In the genomic region with DNA sequence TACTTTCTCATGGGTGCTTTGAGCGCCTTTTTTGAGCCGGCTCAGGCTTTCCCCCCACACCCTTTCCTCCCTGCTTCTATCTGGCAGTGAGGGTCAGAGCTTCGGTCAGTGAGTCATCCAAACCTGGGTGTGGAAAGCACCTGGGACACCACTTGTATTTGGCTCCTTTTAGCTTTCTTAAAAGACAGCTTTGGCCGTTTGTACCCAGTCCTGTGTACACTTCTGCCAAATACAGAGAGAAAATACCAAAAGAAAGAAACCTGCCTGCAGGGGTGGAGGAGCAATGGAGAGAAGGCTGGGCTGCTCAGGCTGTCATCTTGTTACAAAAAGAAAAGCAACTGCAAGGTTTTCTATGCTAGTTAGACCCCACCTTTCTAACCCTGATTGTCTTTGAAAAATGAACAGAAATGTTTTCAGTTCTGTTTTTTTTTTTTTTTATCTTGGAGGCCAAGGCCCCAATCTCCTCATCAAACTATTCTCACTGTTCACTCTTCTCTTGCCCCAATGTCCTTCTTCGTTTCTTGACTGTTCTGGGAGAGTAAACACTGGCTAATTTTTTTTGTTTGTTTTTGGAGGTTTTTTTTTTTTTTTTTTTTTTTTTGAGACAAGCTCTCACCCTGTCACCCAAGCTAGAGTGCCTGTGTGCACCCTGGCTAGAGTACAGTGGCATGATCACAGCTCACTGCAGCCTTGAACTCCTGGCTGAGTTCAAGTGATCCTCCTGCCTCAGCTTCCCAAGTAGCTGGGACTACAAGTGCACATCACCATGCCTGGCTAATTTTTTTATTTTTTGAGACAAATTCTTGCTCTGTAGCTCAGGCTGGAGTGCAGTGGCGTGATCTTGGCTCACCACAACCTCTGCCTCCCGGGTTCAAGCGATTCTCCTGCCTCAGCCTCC, we compare ENCODE assay signal across 10 cellular contexts.
DNase-seq lines count a peak whose midpoint lies in the region; ATAC-seq and TF ChIP-seq lines count a peak whose summit lies in the region.
"Had no signal": no experiment of that assay in that cellular context is flagged by ENCODE, and none has a peak within 500 bp of the region (broad histone marks: within the 10 kb centered on the region; RNA-seq: fewer than 3 reads in every experiment).

No MANE protein-coding gene starts in this region.

- POLR2A ChIA-PET in CD8-positive, alpha-beta memory T cell (lab: Charles Lee) = no interaction called here

- H3K27ac Mint-ChIP-seq in CD8-positive, alpha-beta memory T cell = peak overlapping the region in 2 of 8 donors; percentile 26 to 45
- H3K27ac Mint-ChIP-seq: activated CD4-positive, alpha-beta T cell treated with anti-CD3 and anti-CD28 coated beads, Interleukin-2, amount 10 ng/mL, durations not matched to agents 24 days and 14 days had no signal

- no peaks in the 10 kb centered on the region for H3K9me3 Mint-ChIP-seq in CD8-positive, alpha-beta memory T cell
- H3K9me3 Mint-ChIP-seq: activated CD4-positive, alpha-beta T cell treated with anti-CD3 and anti-CD28 coated beads, Interleukin-2, amount 10 ng/mL, durations not matched to agents 24 days and 14 days; CD8-positive, alpha-beta T cell had no signal

- no peak for TF ChIP-seq POLR2A in upper lobe of left lung (IDR thresholded peaks at IDR 0.05)

- no peak for TF ChIP-seq EP300 in upper lobe of left lung (IDR thresholded peaks at IDR 0.05)

- no peak for TF ChIP-seq CTCF in cardiac muscle cell (IDR thresholded peaks at IDR 0.05; ENCODE audit: low read depth, low read length)
- TF ChIP-seq CTCF in epithelial cell of esophagus (IDR thresholded peaks at IDR 0.05; ENCODE audit: insufficient read depth, low read depth, low read length, missing control alignments) = no peak
- TF ChIP-seq CTCF in upper lobe of left lung (IDR thresholded peaks at IDR 0.05) = no peak

- H3K9me3 ChIP-seq in cardiac muscle cell (ENCODE audit: low read depth) (no peaks in the 10 kb centered on the region), upper lobe of left lung (no peaks in the 10 kb centered on the region)
- H3K9me3 ChIP-seq in CD8-positive, alpha-beta memory T cell (ENCODE audit: low read length) = no peaks in the 10 kb centered on the region

- H3K36me3 Mint-ChIP-seq in CD8-positive, alpha-beta memory T cell = peaks cover 6 to 74% (median 14%) of the 10 kb centered on the region in 3 donors

- 65 to 74% methylated on average over 8 of the region's 8 CpGs for WGBS in upper lobe of left lung, 2 donors

- no peak for DNase-seq in cardiac muscle cell (ENCODE audit: low read depth in 1 of 2, low spot score in 1 of 2)
- no peak for DNase-seq in Right ventricle myocardium superior
- peak; percentile 74 for DNase-seq in epithelial cell of esophagus (ENCODE audit: low read depth)
- DNase-seq in upper lobe of left lung = peak in 1 of 2 donors; percentile 62
- no peak for DNase-seq in T-helper 2 cell
- DNase-seq in activated CD8-positive, alpha-beta memory T cell treated with anti-CD3 and anti-CD28 coated beads, Interleukin-2, amount 50 U/mL, for 4 hours = no peak
- DNase-seq in CD8-positive, alpha-beta memory T cell = no peak
- DNase-seq: activated CD4-positive, alpha-beta T cell treated with anti-CD3 and anti-CD28 coated beads, Interleukin-2, amount 10 ng/mL, durations not matched to agents 24 days and 14 days; CD8-positive, alpha-beta T cell had no signal

- H3K4me1 ChIP-seq in cardiac muscle cell (ENCODE audit: low read depth) (peaks cover under 1% of the 10 kb centered on the region), upper lobe of left lung (peaks cover 11 to 30% (median 24%) of the 10 kb centered on the region in 4 donors)
- H3K4me1 ChIP-seq in CD8-positive, alpha-beta memory T cell (ENCODE audit: insufficient read depth, low read length) = peaks cover 6% of the 10 kb centered on the region

- H3K4me3 ChIP-seq in cardiac muscle cell (no peak overlapping the region), epithelial cell of esophagus (ENCODE audit: low read length) (no peak overlapping the region), upper lobe of left lung (no peak overlapping the region)
- no peak overlapping the region for H3K4me3 ChIP-seq in CD8-positive, alpha-beta memory T cell (ENCODE audit: low read length)

- CTCF ChIA-PET in CD8-positive, alpha-beta memory T cell (lab: Charles Lee) = interaction anchor here (1.9 kb wide), 1 partner anchor 39 kb away, joined by 6 read pairs; no protein-coding TSS in a partner anchor

- H3K4me3 Mint-ChIP-seq in CD8-positive, alpha-beta memory T cell = no peak overlapping the region
- H3K4me3 Mint-ChIP-seq: activated CD4-positive, alpha-beta T cell treated with anti-CD3 and anti-CD28 coated beads, Interleukin-2, amount 10 ng/mL, durations not matched to agents 24 days and 14 days; CD8-positive, alpha-beta T cell had no signal

- ATAC-seq in Right ventricle myocardium superior (ENCODE audit: poor library complexity) (no peak), HG03442 (IDR thresholded peaks at IDR 0.05; ENCODE audit: unreplicated experiment) (peak; percentile 61), upper lobe of left lung (ENCODE audit: low FRiP score in 2 of 2) (peak; percentile 28 to 35)
- ATAC-seq: CD8-positive, alpha-beta T cell had no signal

- no peaks in the 10 kb centered on the region for H3K27me3 ChIP-seq in cardiac muscle cell
- H3K27me3 ChIP-seq in upper lobe of left lung = no peaks in the 10 kb centered on the region
- H3K27me3 ChIP-seq in CD8-positive, alpha-beta memory T cell (ENCODE audit: insufficient read depth, low read length, poor library complexity, severe bottlenecking) = no peaks in the 10 kb centered on the region

- intact Hi-C loops in Right ventricle myocardium superior (cut with DNase I) = loop anchor here (10.0 kb wide), 1 partner anchor 132 kb away; the partner anchor contains the start of gene RREB1

- H3K27ac ChIP-seq in cardiac muscle cell (peak overlapping the region; percentile 13), upper lobe of left lung (peak overlapping the region; percentile 48 to 79 (median 64))
- no peak overlapping the region for H3K27ac ChIP-seq in CD8-positive, alpha-beta memory T cell (ENCODE audit: low read depth, low read length)

- peaks cover 13 to 18% (median 13%) of the 10 kb centered on the region in 3 donors for H3K4me1 Mint-ChIP-seq in CD8-positive, alpha-beta memory T cell

- H3K36me3 ChIP-seq in cardiac muscle cell (peaks cover 7% of the 10 kb centered on the region), upper lobe of left lung (peaks cover 0 to 45% (median 17%) of the 10 kb centered on the region in 4 donors)
- H3K36me3 ChIP-seq in CD8-positive, alpha-beta memory T cell (ENCODE audit: insufficient read depth, low read length) = peaks cover 14% of the 10 kb centered on the region

- H3K27me3 Mint-ChIP-seq in CD8-positive, alpha-beta memory T cell = peaks cover 0 to 2% of the 10 kb centered on the region in 2 donors
- H3K27me3 Mint-ChIP-seq: activated CD4-positive, alpha-beta T cell treated with anti-CD3 and anti-CD28 coated beads, Interleukin-2, amount 10 ng/mL, durations not matched to agents 24 days and 14 days had no signal
